In the genomic region with DNA sequence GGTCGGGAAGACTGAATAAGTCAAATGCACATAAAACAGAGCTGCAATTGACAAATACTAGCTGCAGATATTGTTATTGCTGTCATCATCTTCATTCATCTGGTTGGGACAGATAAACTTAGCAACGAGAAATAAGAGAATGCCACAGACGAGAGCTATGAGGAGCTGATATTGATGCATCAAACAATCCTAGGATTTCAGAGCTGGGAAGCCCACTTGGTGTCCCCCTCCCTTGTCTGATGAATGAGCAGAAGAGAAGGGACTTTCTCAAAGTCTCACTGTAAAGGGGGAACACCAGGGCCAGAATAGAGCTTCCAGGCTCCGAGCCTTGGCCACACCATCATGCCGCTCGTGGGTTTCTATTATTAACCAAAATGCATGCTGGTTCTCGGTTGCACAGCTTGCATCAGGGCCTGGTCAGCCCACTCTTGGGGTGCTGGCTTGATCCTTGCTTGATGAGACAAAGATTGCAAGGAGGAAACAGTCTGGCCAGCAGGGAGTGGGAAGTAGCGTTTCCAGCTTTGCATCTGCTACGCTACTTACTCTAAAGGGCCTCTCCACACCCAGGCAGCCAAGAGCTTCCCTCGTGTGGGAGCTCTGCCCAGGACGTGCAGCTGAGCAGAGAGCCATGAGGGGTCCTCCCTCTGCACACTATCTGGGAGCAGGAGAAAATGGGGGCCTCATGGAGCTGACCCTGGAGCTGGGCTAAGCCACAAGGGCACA, we compare ENCODE assay signal across 16 cellular contexts. TPM values are rescaled to one million over a fixed set of nuclear protein-coding genes. Genes with fewer than 3 reads are reported as not detected.
A peak's percentile ranks its signal among the peaks of the same experiment; 100 is the strongest.
DNase-seq lines count a peak whose midpoint lies in the region; ATAC-seq and TF ChIP-seq lines count a peak whose summit lies in the region.
"Had no signal": no experiment of that assay in that cellular context is flagged by ENCODE, and none has a peak within 500 bp of the region (broad histone marks: within the 10 kb centered on the region; RNA-seq: fewer than 3 reads in every experiment).

No MANE protein-coding gene starts in this region.

- DNase-seq in CD1c-positive myeloid dendritic cell (ENCODE audit: extremely low spot score) = peak; percentile 18
- DNase-seq in right cardiac atrium = peak in 1 of 3 donors; percentile 66
- peak in 8 of 10 donors; percentile 15 to 93 (median 43) for DNase-seq in posterior cingulate gyrus
- DNase-seq in DMS 273 (lab: John Stamatoyannopoulos, UW; ENCODE audit: unreplicated experiment) = no peak
- no peak for DNase-seq in HEK293T (ENCODE audit: extremely low spot score)
- no peak for DNase-seq in CD4-positive, alpha-beta memory T cell
- no peak for DNase-seq in glomerular visceral epithelial cell (ENCODE audit: extremely low spot score)
- DNase-seq: activated CD4-positive, alpha-beta T cell treated with anti-CD3 and anti-CD28 coated beads for 48 hours; activated T-cell treated with anti-CD3 and anti-CD28 coated beads, Interleukin-2, amount 50 U/mL, for 48 hours; CD4-positive, CD25-positive, alpha-beta regulatory T cell; stimulated activated CD4-positive, alpha-beta T cell treated with anti-CD3 and anti-CD28 coated beads, Interleukin-4, amount 100 ng/mL, for 1 hour had no signal

- intact Hi-C loops in right cardiac atrium (cut with DNase I) = no loop called here
- intact Hi-C loops in posterior cingulate gyrus (cut with DNase I) = no loop called here
- intact Hi-C loops in CD4-positive, alpha-beta memory T cell (cut with micrococcal nuclease) = no loop called here

- H3K9me3 ChIP-seq in right cardiac atrium (ENCODE audit: control insufficient read depth, low read length) = no peaks in the 10 kb centered on the region
- H3K9me3 ChIP-seq in CD4-positive, alpha-beta memory T cell (ENCODE audit: control insufficient read depth in 1 of 2, low read length in 2 of 2) = no peaks in the 10 kb centered on the region

- H3K4me1 Mint-ChIP-seq in CD4-positive, alpha-beta memory T cell = no peaks in the 10 kb centered on the region
- H3K4me1 Mint-ChIP-seq: CD4-positive, CD25-positive, alpha-beta regulatory T cell had no signal

- H3K4me3 ChIP-seq in WI38 (ENCODE audit: low read depth, low read length) (no peak overlapping the region), right cardiac atrium (ENCODE audit: low read length) (no peak overlapping the region)
- no peak overlapping the region for H3K4me3 ChIP-seq in CD4-positive, alpha-beta memory T cell (ENCODE audit: low read length in 2 of 2)

- no peaks in the 10 kb centered on the region for H3K4me1 ChIP-seq in right cardiac atrium (ENCODE audit: control insufficient read depth, insufficient read depth, low read length)
- H3K4me1 ChIP-seq in CD4-positive, alpha-beta memory T cell (ENCODE audit: insufficient read depth, low read length) = no peaks in the 10 kb centered on the region
- H3K4me1 ChIP-seq: parathyroid adenoma had no signal

- H3K27me3 ChIP-seq in right cardiac atrium (ENCODE audit: control insufficient read depth, insufficient read depth) = no peaks in the 10 kb centered on the region
- H3K27me3 ChIP-seq in CD4-positive, alpha-beta memory T cell (ENCODE audit: insufficient read depth, low read length) = no peaks in the 10 kb centered on the region

- peak; percentile 72 to 77 for ATAC-seq in right cardiac atrium

- no peaks in the 10 kb centered on the region for H3K36me3 ChIP-seq in CD4-positive, alpha-beta memory T cell (ENCODE audit: insufficient read depth, low read length)

- TF ChIP-seq CTCF in WI38 (IDR thresholded peaks at IDR 0.05; ENCODE audit: low read depth, low read length) = 0 out of 2 replicates have a peak, but pooled peaks have one; percentile 2

- H3K27me3 Mint-ChIP-seq in CD4-positive, alpha-beta memory T cell = peaks cover 3 to 9% of the 10 kb centered on the region in 2 donors

- POLR2A ChIA-PET in HEK293T (lab: Yijun Ruan, JAX) = no interaction called here
- POLR2A ChIA-PET in CD4-positive, alpha-beta memory T cell (lab: Charles Lee; ENCODE audit: partially characterized antibody) = no interaction called here

- CTCF ChIA-PET in HEK293T (lab: Yijun Ruan, JAX) = no interaction called here
- CTCF ChIA-PET in CD4-positive, alpha-beta memory T cell (lab: Charles Lee; ENCODE audit: partially characterized antibody) = interaction anchor here (0.8 kb wide), 1 partner anchor 84 kb away, joined by 4 read pairs; no protein-coding TSS in a partner anchor

- peak overlapping the region; percentile 21 for H3K27ac ChIP-seq in right cardiac atrium (ENCODE audit: low read length)
- H3K27ac ChIP-seq in CD4-positive, alpha-beta memory T cell (ENCODE audit: low read depth, low read length) = no peak overlapping the region
- H3K27ac ChIP-seq: parathyroid adenoma had no signal

- H3K4me3 Mint-ChIP-seq in CD4-positive, alpha-beta memory T cell = no peak overlapping the region
- H3K4me3 Mint-ChIP-seq: CD4-positive, CD25-positive, alpha-beta regulatory T cell; dendritic cell treated with granulocyte-macrophage colony-stimulating factor and Interleukin-4, amounts not matched to agents 40 ng/mL and 50 ng/mL, for 4 days; stimulated activated naive CD8-positive, alpha-beta T cell treated with anti-CD3 and anti-CD28 coated beads, Interleukin-15, Interleukin-2, amounts not matched to agents 100 ng/mL and 50 ng/mL, for 24 hours; T-helper 1 cell treated with Interleukin-12 subunit alpha and Interleukin-12 subunit beta and Interleukin-4 antibody, amounts not matched to agents 30 μg/mL and 1 μg/mL, for 36 hours had no signal

- no peaks in the 10 kb centered on the region for H3K9me3 Mint-ChIP-seq in CD4-positive, alpha-beta memory T cell
- H3K9me3 Mint-ChIP-seq: dendritic cell treated with granulocyte-macrophage colony-stimulating factor and Interleukin-4, amounts not matched to agents 40 ng/mL and 50 ng/mL, for 4 days; stimulated activated naive CD8-positive, alpha-beta T cell treated with anti-CD3 and anti-CD28 coated beads, Interleukin-15, Interleukin-2, amounts not matched to agents 100 ng/mL and 50 ng/mL, for 24 hours; T-helper 1 cell treated with Interleukin-12 subunit alpha and Interleukin-12 subunit beta and Interleukin-4 antibody, amounts not matched to agents 30 μg/mL and 1 μg/mL, for 36 hours had no signal

- no peak overlapping the region for H3K27ac Mint-ChIP-seq in CD4-positive, alpha-beta memory T cell
- H3K27ac Mint-ChIP-seq: CD4-positive, CD25-positive, alpha-beta regulatory T cell; dendritic cell treated with granulocyte-macrophage colony-stimulating factor and Interleukin-4, amounts not matched to agents 40 ng/mL and 50 ng/mL, for 4 days; stimulated activated naive CD8-positive, alpha-beta T cell treated with anti-CD3 and anti-CD28 coated beads, Interleukin-15, Interleukin-2, amounts not matched to agents 100 ng/mL and 50 ng/mL, for 24 hours; T-helper 1 cell treated with Interleukin-12 subunit alpha and Interleukin-12 subunit beta and Interleukin-4 antibody, amounts not matched to agents 30 μg/mL and 1 μg/mL, for 36 hours had no signal

- WGBS in right cardiac atrium = 39% methylated on average over 11 of the region's 11 CpGs

- no peaks in the 10 kb centered on the region for H3K36me3 Mint-ChIP-seq in CD4-positive, alpha-beta memory T cell
- H3K36me3 Mint-ChIP-seq: CD4-positive, CD25-positive, alpha-beta regulatory T cell had no signal

TF ChIP-seq in HEK293T, 16 proteins besides CTCF, POLR2A, EP300 and RAD21:
- no peak for TF ChIP-seq TARDBP (IDR thresholded peaks at IDR 0.05)
- no peak for TF ChIP-seq BHLHE40 (IDR thresholded peaks at IDR 0.05; ENCODE audit: borderline replicate concordance)
- no peak for TF ChIP-seq NFRKB (IDR thresholded peaks at IDR 0.05)
- TF ChIP-seq FOXA1 (IDR thresholded peaks at IDR 0.05) = no peak
- TF ChIP-seq FOXM1 (IDR thresholded peaks at IDR 0.05; ENCODE audit: borderline replicate concordance) = no peak
- no peak for TF ChIP-seq HDGF (IDR thresholded peaks at IDR 0.05; ENCODE audit: borderline replicate concordance)
- no peak for TF ChIP-seq SP1 (IDR thresholded peaks at IDR 0.05)

RNA-seq across cellular contexts. Expression of a gene that starts 28.4 kb away (rescaled TPM):
- total RNA-seq in right cardiac atrium = 10 to 100 TPM; 66.0 to 85.0 (median 74.3) TPM
- polyA plus RNA-seq in right cardiac atrium = 34.4 TPM
- total RNA-seq in CD4-positive, alpha-beta memory T cell = not detected
- polyA plus RNA-seq in CD4-positive, alpha-beta memory T cell = not detected
- total RNA-seq: CD4-positive, CD25-positive, alpha-beta regulatory T cell had no signal
- polyA plus RNA-seq: CD4-positive, CD25-positive, alpha-beta regulatory T cell had no signal

Comparison
In these comparisons a context has a peak if more than half of its experiments do, and no peak if none do; other contexts are left out.
1. DNase-seq: peak in CD1c-positive myeloid dendritic cell (single experiment) and posterior cingulate gyrus (8 of 10); none in DMS 273 (single experiment), HEK293T (single experiment), CD4-positive, alpha-beta memory T cell (0 of 5) and glomerular visceral epithelial cell (single experiment).
2. RNA of a gene that starts 28.4 kb away (total RNA-seq): 66.0 to 85.0 TPM in right cardiac atrium; not detected in CD4-positive, alpha-beta memory T cell; every median in the first group is over 10 times any median in the second.